Comparison of ENCODE assay signal across 27 cellular contexts in the genomic region with DNA sequence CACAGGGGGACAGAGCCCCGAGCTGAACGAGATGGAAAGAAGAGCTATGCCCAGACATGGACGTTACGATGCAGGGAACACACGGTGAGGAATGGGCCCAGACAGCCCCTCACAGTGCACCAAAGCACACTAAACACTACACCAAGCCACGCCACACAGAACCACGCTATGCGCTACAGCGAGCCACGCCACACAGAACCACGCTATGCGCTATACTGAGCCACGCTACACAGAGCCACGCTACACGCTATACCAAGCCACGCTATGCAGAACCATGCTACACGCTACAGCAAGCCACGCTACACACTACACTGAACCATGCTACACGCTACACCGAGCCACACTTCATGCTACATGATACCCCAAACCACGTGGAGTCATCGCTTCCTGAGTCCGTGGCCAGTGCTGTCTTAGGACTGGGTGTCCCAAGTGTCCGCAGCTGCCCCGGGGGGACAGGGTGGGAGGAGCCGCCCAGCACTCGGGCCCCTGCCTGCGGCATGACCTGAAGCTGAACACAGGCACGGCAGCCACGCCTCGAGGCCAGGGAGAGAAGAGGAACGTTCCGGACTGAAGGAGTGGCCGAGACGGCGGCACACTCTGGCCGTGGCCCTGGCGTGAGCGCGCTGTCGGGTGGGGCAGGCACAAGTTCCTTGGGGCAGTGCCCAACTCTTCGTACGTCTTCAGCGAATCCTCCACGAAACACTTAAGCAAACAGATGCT.
"Had no signal": no experiment of that assay in that cellular context is flagged by ENCODE, and none has a peak within 500 bp of the region (broad histone marks: within the 10 kb centered on the region; RNA-seq: fewer than 3 reads in every experiment).

No MANE protein-coding gene starts in this region.

- H3K9me3 ChIP-seq: colonic mucosa, psoas muscle, uterus had no signal

- H3K79me2 ChIP-seq: parathyroid adenoma had no signal

- H3K27me3 Mint-ChIP-seq: activated B cell treated with CpG ODN at 0.5 μM for 24 hours; activated CD8-positive, alpha-beta T cell treated with anti-CD3 and anti-CD28 coated beads for 36 hours; activated naive CD8-positive, alpha-beta T cell treated with anti-CD3 and anti-CD28 coated beads, Interleukin-2, amount 50 U/mL, for 24 hours; activated T-helper 17 cell treated with anti-CD3 and anti-CD28 coated beads, Interleukin-2, amount 50 U/mL, for 72 hours; naive B cell; type B pancreatic cell had no signal

- H3K4me1 Mint-ChIP-seq: activated B cell treated with CpG ODN at 0.5 μM for 24 hours; activated naive CD8-positive, alpha-beta T cell treated with anti-CD3 and anti-CD28 coated beads, Interleukin-2, amount 50 U/mL, for 24 hours; activated T-helper 17 cell treated with anti-CD3 and anti-CD28 coated beads, Interleukin-2, amount 50 U/mL, for 72 hours had no signal

- ATAC-seq: activated CD8-positive, alpha-beta T cell treated with anti-CD3 and anti-CD28 coated beads for 36 hours; activated naive CD8-positive, alpha-beta T cell treated with anti-CD3 and anti-CD28 coated beads, Interleukin-2, amount 50 U/mL, for 24 hours; activated T-cell treated with anti-CD3 and anti-CD28 coated beads, Interleukin-2, amount 50 U/mL, for 4 hours; activated T-helper 17 cell treated with anti-CD3 and anti-CD28 coated beads, Interleukin-2, amount 50 U/mL, for 72 hours; psoas muscle; stimulated activated naive CD8-positive, alpha-beta T cell treated with anti-CD3 and anti-CD28 coated beads, Interleukin-15, Interleukin-2, amounts not matched to agents 100 U/mL and 50 U/mL, for 24 hours had no signal

- FAIRE-seq: endometrium had no signal

- H3K36me3 ChIP-seq: breast epithelium, colonic mucosa, uterus had no signal

- H3K9me3 Mint-ChIP-seq: activated B cell treated with CpG ODN at 0.5 μM for 24 hours; activated CD8-positive, alpha-beta T cell treated with anti-CD3 and anti-CD28 coated beads for 36 hours; activated T-cell treated with anti-CD3 and anti-CD28 coated beads, Interleukin-2, amount 50 U/mL, for 4 hours; activated T-helper 17 cell treated with anti-CD3 and anti-CD28 coated beads, Interleukin-2, amount 50 U/mL, for 72 hours; naive B cell had no signal

- H3K27ac ChIP-seq: breast epithelium, colonic mucosa, epithelial cell of prostate, esophagus squamous epithelium, left ventricle myocardium inferior, parathyroid adenoma, psoas muscle, uterus had no signal

- H3K4me3 Mint-ChIP-seq: activated B cell treated with CpG ODN at 0.5 μM for 24 hours; activated CD8-positive, alpha-beta T cell treated with anti-CD3 and anti-CD28 coated beads for 36 hours; activated naive CD8-positive, alpha-beta T cell treated with anti-CD3 and anti-CD28 coated beads, Interleukin-2, amount 50 U/mL, for 24 hours; activated T-cell treated with anti-CD3 and anti-CD28 coated beads, Interleukin-2, amount 50 U/mL, for 4 hours; activated T-helper 17 cell treated with anti-CD3 and anti-CD28 coated beads, Interleukin-2, amount 50 U/mL, for 72 hours; naive B cell; type B pancreatic cell had no signal

- H3K27ac Mint-ChIP-seq: activated B cell treated with CpG ODN at 0.5 μM for 24 hours; activated CD8-positive, alpha-beta T cell treated with anti-CD3 and anti-CD28 coated beads for 36 hours; activated naive CD8-positive, alpha-beta T cell treated with anti-CD3 and anti-CD28 coated beads, Interleukin-2, amount 50 U/mL, for 24 hours; activated T-helper 17 cell treated with anti-CD3 and anti-CD28 coated beads, Interleukin-2, amount 50 U/mL, for 72 hours; naive B cell; type B pancreatic cell had no signal

- H3K9ac ChIP-seq: parathyroid adenoma had no signal

- H2AFZ ChIP-seq: parathyroid adenoma had no signal

- DNase-seq: activated B cell treated with CpG ODN at 0.5 μM for 24 hours; activated CD4-positive, alpha-beta T cell treated with anti-CD3 and anti-CD28 coated beads, Interleukin-2, amount 50 U/mL, for 1 hour; activated CD8-positive, alpha-beta T cell treated with anti-CD3 and anti-CD28 coated beads for 36 hours; activated gamma-delta T cell treated with Interleukin-2 at 50 U/mL for 16 hours; activated naive CD4-positive, alpha-beta T cell treated with anti-CD3 and anti-CD28 coated beads, Interleukin-2, amount 50 U/mL, for 16 hours; activated naive CD8-positive, alpha-beta T cell treated with anti-CD3 and anti-CD28 coated beads, Interleukin-2, amount 50 U/mL, for 24 hours; activated T-cell treated with anti-CD3 and anti-CD28 coated beads, Interleukin-2, amount 50 U/mL, for 4 hours; amygdala; colonic mucosa; effector CD8-positive, alpha-beta T cell; esophagus squamous epithelium; foreskin melanocyte; kidney glomerular epithelial cell; left ventricle myocardium inferior; naive B cell; occipital lobe; stimulated activated CD4-positive, alpha-beta T cell treated with anti-CD3 and anti-CD28 coated beads, Interleukin-4, amount 100 ng/mL, for 1 hour; stimulated activated naive CD8-positive, alpha-beta T cell treated with anti-CD3 and anti-CD28 coated beads, Interleukin-15, Interleukin-2, amounts not matched to agents 100 U/mL and 50 U/mL, for 24 hours; T-helper 2 cell; uterus had no signal

- H3K4me1 ChIP-seq: breast epithelium, colonic mucosa, esophagus squamous epithelium, left ventricle myocardium inferior, parathyroid adenoma, psoas muscle, uterus had no signal

- H3K4me3 ChIP-seq: breast epithelium, colonic mucosa, esophagus squamous epithelium, left ventricle myocardium inferior, psoas muscle, uterus had no signal

- H3K27me3 ChIP-seq: breast epithelium, colonic mucosa, esophagus squamous epithelium, uterus had no signal
